In the genomic region with DNA sequence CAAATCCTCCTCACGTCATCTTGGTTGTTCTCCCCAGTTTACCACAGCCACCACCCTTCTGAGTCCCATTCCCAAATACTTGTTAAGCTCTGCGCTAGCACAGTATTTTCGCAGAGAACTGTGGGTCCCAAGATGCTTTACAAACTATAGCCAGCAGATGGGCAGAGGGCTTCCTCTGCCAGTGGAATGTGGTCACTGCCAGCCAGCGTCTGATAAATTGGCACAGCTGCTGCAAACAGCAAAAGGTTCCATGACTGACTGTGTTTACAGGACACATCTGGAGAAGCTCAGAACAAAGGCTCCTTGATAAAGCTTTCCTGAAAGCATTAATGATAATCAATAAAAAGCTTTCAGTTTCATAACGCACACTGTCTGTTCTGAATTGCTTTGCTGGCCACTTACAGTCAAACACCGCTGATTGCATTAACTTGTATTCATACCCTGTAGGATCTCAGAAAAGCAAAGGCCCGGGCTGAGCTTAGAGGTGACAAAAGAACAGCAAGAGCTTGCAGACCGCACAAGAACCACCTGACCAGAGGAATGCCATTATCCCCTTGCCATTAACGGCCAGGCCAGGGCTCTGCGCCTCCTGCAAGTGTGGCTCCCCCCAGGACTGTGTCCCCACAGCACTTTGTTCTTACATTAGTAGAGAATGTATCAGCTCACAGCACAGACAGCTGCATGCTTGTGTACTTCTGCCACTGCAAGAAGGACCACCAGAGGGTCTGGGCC, we compare ENCODE assay signal across 12 cellular contexts.
DNase-seq lines count a peak whose midpoint lies in the region; TF ChIP-seq lines count a peak whose summit lies in the region.
"Had no signal": no experiment of that assay in that cellular context is flagged by ENCODE, and none has a peak within 500 bp of the region (broad histone marks: within the 10 kb centered on the region; RNA-seq: fewer than 3 reads in every experiment).

No MANE protein-coding gene starts in this region.

- H3K9ac ChIP-seq in muscle layer of colon (ENCODE audit: low read length): no peak overlapping the region

- H3K9me3 ChIP-seq in muscle layer of colon (ENCODE audit: low read length) (no peaks in the 10 kb centered on the region), spleen (no peaks in the 10 kb centered on the region)
- H3K9me3 ChIP-seq: neutrophil had no signal

- H3K4me1 ChIP-seq in muscle layer of colon (ENCODE audit: insufficient read depth, low read length) (peaks cover 32% of the 10 kb centered on the region), spleen (peaks cover 0 to 26% (median 7%) of the 10 kb centered on the region in 6 donors)

- WGBS in spleen, 5 donors: 69 to 82% (median 77%) methylated on average over 10 of the region's 10 CpGs

- peak; percentile 4 for TF ChIP-seq CTCF in fibroblast of villous mesenchyme (IDR thresholded peaks at IDR 0.05; ENCODE audit: insufficient read depth, low read depth, low read length)
- TF ChIP-seq CTCF in spleen (IDR thresholded peaks at IDR 0.05 in 8 of 11, conservative IDR thresholded peaks at IDR 0.05 in 3 of 11): no peak

- H3K27me3 ChIP-seq in muscle layer of colon (ENCODE audit: control insufficient read depth in 1 of 2, insufficient read depth in 2 of 2, low read length in 2 of 2): no peaks in the 10 kb centered on the region
- no peaks in the 10 kb centered on the region for H3K27me3 ChIP-seq in spleen (replicated peaks in 1 of 7)
- H3K27me3 ChIP-seq: neutrophil had no signal

- H3K27ac ChIP-seq in muscle layer of colon (ENCODE audit: low read depth, low read length) (peak overlapping the region; percentile 67), temporal lobe (ENCODE audit: low read depth, low read length) (peak overlapping the region; percentile 94), spleen (peak overlapping the region in 2 of 8 donors; percentile 12 to 14)
- H3K27ac ChIP-seq: 22Rv1, neutrophil had no signal

- intact Hi-C loops in spleen (cut with DNase I; ENCODE audit: low total_unique reads): loop anchor here (10.0 kb wide), 1 partner anchor 171 kb away; the partner anchor contains the start of gene PEX26

- TF ChIP-seq POLR2A in spleen (IDR thresholded peaks at IDR 0.05): no peak

- H3K36me3 ChIP-seq in muscle layer of colon (ENCODE audit: insufficient read depth, low read length) (peaks cover 55% of the 10 kb centered on the region), spleen (peaks cover 0 to 92% (median 60%) of the 10 kb centered on the region in 6 donors)
- H3K36me3 ChIP-seq: neutrophil had no signal

- DNase-seq in DMS 273 (lab: John Stamatoyannopoulos, UW; ENCODE audit: unreplicated experiment): peak; percentile 11
- no peak for DNase-seq in DMS 273 treated with DMSO at 0.1 percent for 48 hours (lab: John Stamatoyannopoulos, UW)
- DNase-seq in fibroblast of villous mesenchyme (ENCODE audit: low read depth): no peak
- no peak for DNase-seq in NCI-H748 treated with DMSO at 0.1 percent for 48 hours (lab: John Stamatoyannopoulos, UW)
- DNase-seq in HT-29 (ENCODE audit: low spot score): no peak
- no peak for DNase-seq in spleen
- DNase-seq: COR-L47, HCEC 1CT had no signal

- H3K4me3 ChIP-seq in fibroblast of villous mesenchyme (ENCODE audit: low read depth, low read length): no peak overlapping the region
- peak overlapping the region in 1 of 2 donors; percentile 11 for H3K4me3 ChIP-seq in muscle layer of colon (ENCODE audit: low read depth in 1 of 2, low read length in 2 of 2)
- no peak overlapping the region for H3K4me3 ChIP-seq in spleen
